Comparison of ENCODE assay signal across 8 cellular contexts in genomic region chr6:1554881-1555569, GRCh38. TPM values are rescaled to one million over a fixed set of nuclear protein-coding genes. Genes with fewer than 3 reads are reported as not detected.
DNase-seq lines count a peak whose midpoint lies in the region; ATAC-seq and TF ChIP-seq lines count a peak whose summit lies in the region.

No MANE protein-coding gene starts in this region.

- H3K9me3 Mint-ChIP-seq in activated naive CD8-positive, alpha-beta T cell treated with anti-CD3 and anti-CD28 coated beads, Interleukin-2, amount 10 ng/mL, durations not matched to agents 7 days and 5 days: no peaks in the 10 kb centered on the region
- H3K9me3 Mint-ChIP-seq in progenitor cell of endocrine pancreas (ENCODE audit: low read depth): peaks cover 2% of the 10 kb centered on the region

- H3K4me3 Mint-ChIP-seq in activated naive CD8-positive, alpha-beta T cell treated with anti-CD3 and anti-CD28 coated beads, Interleukin-2, amount 10 ng/mL, durations not matched to agents 7 days and 5 days: peak overlapping the region; percentile 84
- H3K4me3 Mint-ChIP-seq in progenitor cell of endocrine pancreas (ENCODE audit: low read depth): no peak overlapping the region

- no peaks in the 10 kb centered on the region for H3K27me3 ChIP-seq in upper lobe of right lung

- ATAC-seq in SK-N-SH treated with all-trans-retinoic acid at 6 μM for 48 hours (peak; percentile 59), upper lobe of right lung (peak; percentile 94)
- peak; percentile 91 for ATAC-seq in activated naive CD8-positive, alpha-beta T cell treated with anti-CD3 and anti-CD28 coated beads, Interleukin-2, amount 10 ng/mL, durations not matched to agents 7 days and 5 days (ENCODE audit: low read depth)

- intact Hi-C loops in cardiac septum (cut with DNase I) (no loop called here), upper lobe of right lung (cut with DNase I) (no loop called here)

- H3K27me3 Mint-ChIP-seq in activated naive CD8-positive, alpha-beta T cell treated with anti-CD3 and anti-CD28 coated beads, Interleukin-2, amount 10 ng/mL, durations not matched to agents 7 days and 5 days: peaks cover 34% of the 10 kb centered on the region
- peaks cover 2% of the 10 kb centered on the region for H3K27me3 Mint-ChIP-seq in progenitor cell of endocrine pancreas

- peaks cover 3% of the 10 kb centered on the region for H3K4me1 ChIP-seq in upper lobe of right lung

- no peaks in the 10 kb centered on the region for H3K36me3 Mint-ChIP-seq in activated naive CD8-positive, alpha-beta T cell treated with anti-CD3 and anti-CD28 coated beads, Interleukin-2, amount 10 ng/mL, durations not matched to agents 7 days and 5 days
- no peaks in the 10 kb centered on the region for H3K36me3 Mint-ChIP-seq in progenitor cell of endocrine pancreas (ENCODE audit: insufficient read depth)

- H3K9me3 ChIP-seq in upper lobe of right lung: no peaks in the 10 kb centered on the region

- TF ChIP-seq CTCF in progenitor cell of endocrine pancreas (IDR thresholded peaks at IDR 0.05; ENCODE audit: unreplicated experiment): peak; percentile 13
- peak; percentile 83 for TF ChIP-seq CTCF in upper lobe of right lung (IDR thresholded peaks at IDR 0.05)

- POLR2A ChIA-PET in activated naive CD8-positive, alpha-beta T cell treated with anti-CD3 and anti-CD28 coated beads, Interleukin-2, amount 10 ng/mL, durations not matched to agents 7 days and 5 days (lab: Charles Lee): interaction anchor here (0.7 to 1.8 kb wide), 2 partner anchors 28 to 31 kb away, joined by 3 to 8 read pairs; no protein-coding TSS in a partner anchor

- peak overlapping the region; percentile 62 for H3K4me3 ChIP-seq in upper lobe of right lung

- peak; percentile 5 for DNase-seq in DMS153 treated with DMSO at 0.1 percent for 48 hours (lab: John Stamatoyannopoulos, UW; ENCODE audit: unreplicated experiment)
- DNase-seq in DMS153 (lab: John Stamatoyannopoulos, UW): no peak
- DNase-seq in activated naive CD8-positive, alpha-beta T cell treated with anti-CD3 and anti-CD28 coated beads, Interleukin-2, amount 10 ng/mL, durations not matched to agents 7 days and 5 days: peak; percentile 80
- peak; percentile 88 for DNase-seq in cardiac septum (ENCODE audit: low spot score)
- no peak for DNase-seq in progenitor cell of endocrine pancreas (ENCODE audit: low spot score, unreplicated experiment)
- peak; percentile 88 for DNase-seq in upper lobe of right lung
- no peak for DNase-seq in NCI-H1436 (lab: John Stamatoyannopoulos, UW)

- peak overlapping the region; percentile 73 for H3K27ac ChIP-seq in upper lobe of right lung

- peak overlapping the region; percentile 88 for H3K27ac Mint-ChIP-seq in activated naive CD8-positive, alpha-beta T cell treated with anti-CD3 and anti-CD28 coated beads, Interleukin-2, amount 10 ng/mL, durations not matched to agents 7 days and 5 days
- H3K27ac Mint-ChIP-seq in progenitor cell of endocrine pancreas: no peak overlapping the region

- H3K4me1 Mint-ChIP-seq in activated naive CD8-positive, alpha-beta T cell treated with anti-CD3 and anti-CD28 coated beads, Interleukin-2, amount 10 ng/mL, durations not matched to agents 7 days and 5 days: peaks cover 7% of the 10 kb centered on the region
- H3K4me1 Mint-ChIP-seq in progenitor cell of endocrine pancreas (ENCODE audit: low read depth): peaks cover 2% of the 10 kb centered on the region

- no peaks in the 10 kb centered on the region for H3K36me3 ChIP-seq in upper lobe of right lung

TF ChIP-seq in SK-N-SH treated with all-trans-retinoic acid at 6 μM for 48 hours, 23 proteins besides CTCF, POLR2A, EP300 and RAD21:
- no peak for TF ChIP-seq ESRRG (CRISPR knock-in tag; IDR thresholded peaks at IDR 0.05)
TF ChIP-seq in SK-N-SH treated with all-trans-retinoic acid at 6 μM for 48 hours: peak in this region for 0.

RNA-seq across cellular contexts. Expression of gene FOXC1, which starts 54.7 kb away (rescaled TPM):
- total RNA-seq in activated naive CD8-positive, alpha-beta T cell treated with anti-CD3 and anti-CD28 coated beads, Interleukin-2, amount 10 ng/mL, durations not matched to agents 7 days and 5 days: not detected
- total RNA-seq in cardiac septum (6.4 TPM), progenitor cell of endocrine pancreas (0.46 and 1.1 TPM in 2 replicates), upper lobe of right lung (4.9 TPM)

Comparison
In these comparisons a context has a peak if more than half of its experiments do, and no peak if none do; other contexts are left out.
1. DNase-seq: peak in DMS153 treated with DMSO at 0.1 percent for 48 hours (single experiment), activated naive CD8-positive, alpha-beta T cell treated with anti-CD3 and anti-CD28 coated beads, Interleukin-2, amount 10 ng/mL, durations not matched to agents 7 days and 5 days (single experiment), cardiac septum (single experiment) and upper lobe of right lung (single experiment); none in DMS153 (single experiment), progenitor cell of endocrine pancreas (single experiment) and NCI-H1436 (single experiment).
2. Peak in every context shown above with its lines, with median percentiles within 50 percentile points of each other: ATAC-seq.